15 cellular contexts compared by ENCODE assay signal in the genomic region with DNA sequence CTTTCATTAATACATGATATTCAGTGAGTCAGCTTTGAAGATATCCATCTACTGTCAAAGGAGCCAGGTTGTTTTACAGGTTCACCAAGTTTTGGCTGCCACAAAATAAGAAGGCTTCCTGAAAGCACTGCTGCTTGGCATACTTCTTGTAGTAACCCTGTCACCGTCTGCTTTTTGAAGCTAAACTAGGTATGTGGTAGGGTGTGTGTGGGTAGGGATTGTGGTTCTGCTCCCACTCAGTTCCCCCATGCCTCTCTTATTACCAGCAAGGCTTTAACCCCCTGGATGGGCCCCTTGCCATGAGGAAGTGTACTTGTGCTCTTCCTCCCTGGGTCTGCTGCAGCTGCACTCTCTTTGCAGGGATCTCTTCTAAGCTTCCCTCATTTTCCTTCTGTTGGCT.
A peak's percentile ranks its signal among the peaks of the same experiment; 100 is the strongest.
DNase-seq lines count a peak whose midpoint lies in the region; ATAC-seq, FAIRE-seq and TF ChIP-seq lines count a peak whose summit lies in the region.
"Had no signal": no experiment of that assay in that cellular context is flagged by ENCODE, and none has a peak within 500 bp of the region (broad histone marks: within the 10 kb centered on the region; RNA-seq: fewer than 3 reads in every experiment).

No MANE protein-coding gene starts in this region.

- H3K9ac ChIP-seq in H1 (replicated peaks in 1 of 4; ENCODE audit: extremely low read depth in 1 of 4, low read depth in 3 of 4, low read length in 3 of 4) (no peak overlapping the region), trophoblast cell (ENCODE audit: low read length) (no peak overlapping the region)

- H3K4me2 ChIP-seq in GM23338 = no peak overlapping the region
- no peak overlapping the region; a peak in 1 of 4 replicates for H3K4me2 ChIP-seq in H1 (ENCODE audit: insufficient read depth in 1 of 2, low read depth in 2 of 2, low read length in 2 of 2)
- peak overlapping the region; percentile 17 for H3K4me2 ChIP-seq in trophoblast cell (ENCODE audit: low read length)

- no peaks in the 10 kb centered on the region for H3K9me2 ChIP-seq in GM23338 (ENCODE audit: insufficient read depth)

- no peak overlapping the region for H3K23ac ChIP-seq in H1 (ENCODE audit: insufficient read length)
- no peak overlapping the region for H3K23ac ChIP-seq in trophoblast cell (ENCODE audit: low read length)

- H2BK15ac ChIP-seq in H1 (ENCODE audit: low read length) = no peak overlapping the region

- H3K79me2 ChIP-seq in GM23338 (replicated peaks; ENCODE audit: insufficient read depth) (no peaks in the 10 kb centered on the region), H1 (ENCODE audit: control insufficient read depth in 1 of 2, insufficient read depth in 2 of 2, low read length in 2 of 2) (no peaks in the 10 kb centered on the region), trophoblast cell (ENCODE audit: control insufficient read depth, insufficient read depth, low read length, poor library complexity) (no peaks in the 10 kb centered on the region)

- no peak overlapping the region for H4K12ac ChIP-seq in trophoblast cell (ENCODE audit: low read depth, low read length)

- H2BK12ac ChIP-seq in H1 (ENCODE audit: low read depth, low read length) (no peak overlapping the region), trophoblast cell (ENCODE audit: low read length) (no peak overlapping the region)

- peaks cover 8% of the 10 kb centered on the region; the same call in 2 of the 3 replicates for H3K4me1 Mint-ChIP-seq in GM23338
- H3K4me1 Mint-ChIP-seq: natural killer cell had no signal

- in situ Hi-C loops in GM13976 (cut with MboI; ENCODE audit: low sequenced_read_pairs, unreplicated experiment) = no loop called here

- H4K5ac ChIP-seq in H1 (ENCODE audit: insufficient read length, low read depth, low read length) = no peak overlapping the region

- H3K36me3 ChIP-seq in GM23338 (ENCODE audit: insufficient read depth) = no peaks in the 10 kb centered on the region
- H3K36me3 ChIP-seq in H1 (ENCODE audit: control insufficient read depth in 2 of 4, insufficient read depth in 4 of 4, low read length in 3 of 4) = no peaks in the 10 kb centered on the region
- H3K36me3 ChIP-seq in trophoblast cell (ENCODE audit: control insufficient read depth in 1 of 2, insufficient read depth in 2 of 2, low read length in 2 of 2) = no peaks in the 10 kb centered on the region
- H3K36me3 ChIP-seq: heart right ventricle had no signal

- H4K8ac ChIP-seq in H1 (ENCODE audit: extremely low read depth, insufficient read depth, low read length) = no peak overlapping the region
- no peak overlapping the region for H4K8ac ChIP-seq in trophoblast cell (ENCODE audit: low read depth, low read length)

- ATAC-seq in GM23338 = peak; percentile 46; the same call in 2 of the 3 replicates
- no peak for ATAC-seq in HG03460 (IDR thresholded peaks at IDR 0.05; ENCODE audit: unreplicated experiment)
- no peak for ATAC-seq in GM18867 (IDR thresholded peaks at IDR 0.05; ENCODE audit: unreplicated experiment)
- ATAC-seq: heart right ventricle, natural killer cell had no signal

- H4K91ac ChIP-seq in H1 (replicated peaks; ENCODE audit: insufficient read length, low read length) (no peak overlapping the region), trophoblast cell (ENCODE audit: low read depth, low read length) (no peak overlapping the region)

- no peak for FAIRE-seq in H1 (lab: Jason Lieb, UNC)

- H3K9me3 ChIP-seq in H1 (ENCODE audit: insufficient read depth in 2 of 2, low read depth in 1 of 2, low read length in 1 of 2) = no peaks in the 10 kb centered on the region
- H3K9me3 ChIP-seq in trophoblast cell (ENCODE audit: insufficient read depth, low read depth, low read length) = no peaks in the 10 kb centered on the region

- H3K79me1 ChIP-seq in H1 (ENCODE audit: low read depth, low read length) (no peaks in the 10 kb centered on the region), trophoblast cell (ENCODE audit: low read length) (no peaks in the 10 kb centered on the region)

- H2AK5ac ChIP-seq in H1 (ENCODE audit: low read depth, low read length) (no peak overlapping the region), trophoblast cell (ENCODE audit: low read length) (no peak overlapping the region)

- H2BK120ac ChIP-seq in H1 (replicated peaks; ENCODE audit: low read depth, low read length) (no peak overlapping the region), trophoblast cell (ENCODE audit: insufficient read depth, low read length, poor library complexity) (no peak overlapping the region)

- POLR2A ChIA-PET in H1 (lab: Charles Lee; ENCODE audit: partially characterized antibody) = no interaction called here

- no peak overlapping the region for H3K56ac ChIP-seq in H1 (replicated peaks; ENCODE audit: insufficient read length, low read depth, low read length)

- TF ChIP-seq RAD21 in H1 (IDR thresholded peaks at IDR 0.05 in 1 of 2, conservative IDR thresholded peaks at IDR 0.05 in 1 of 2; ENCODE audit: low read depth in 2 of 2, low read length in 2 of 2) = no peak

- H3F3A ChIP-seq in GM23338 (replicated peaks; ENCODE audit: low read depth) = no peaks in the 10 kb centered on the region

- DNase-seq in GM23338 (ENCODE audit: low spot score) (peak; percentile 11), NCI-H446 (lab: John Stamatoyannopoulos, UW) (peak; percentile 48 to 71), H1 (ENCODE audit: low read depth in 1 of 2, low spot score in 2 of 2) (no peak), trophoblast cell (peak; percentile 91 to 98), GM13976 (ENCODE audit: low spot score) (no peak), 8988T (no peak)
- DNase-seq: activated CD4-positive, alpha-beta T cell treated with anti-CD3 and anti-CD28 coated beads for 48 hours; activated naive CD4-positive, alpha-beta T cell treated with Interleukin-2 at 50 U/mL for 16 hours; heart right ventricle; natural killer cell; NCI-H1694 treated with DMSO at 0.1 percent for 48 hours; RPMI8226 had no signal

- H2BK20ac ChIP-seq in H1 (ENCODE audit: low read length) = no peak overlapping the region

- no peak overlapping the region for H2BK5ac ChIP-seq in H1 (ENCODE audit: low read depth, low read length)
- H2BK5ac ChIP-seq in trophoblast cell (ENCODE audit: low read depth, low read length, poor library complexity) = no peak overlapping the region

- H3K14ac ChIP-seq in H1 (ENCODE audit: insufficient read length) (no peak overlapping the region), trophoblast cell (ENCODE audit: low read length) (no peak overlapping the region)

- 50% methylated on average over 1 of the region's 1 CpG; no CpG with 5 or more reads in 1 of the 2 experiments for WGBS in H1 (ENCODE audit: extremely low coverage in 1 of 2, insufficient coverage in 1 of 2, insufficient read length in 1 of 2, insufficient replicate concordance in 2 of 2, low coverage in 1 of 2, low lambda C conversion rate in 2 of 2, missing lambda C conversion rate in 1 of 2), 2 experiments
- WGBS in trophoblast cell (ENCODE audit: extremely low coverage, insufficient coverage, insufficient read length) = no CpG with 5 or more reads among the region's 1 CpG

- peaks cover 4% of the 10 kb centered on the region; the same call in 2 of the 3 replicates for H3K9me3 Mint-ChIP-seq in GM23338
- H3K9me3 Mint-ChIP-seq: dendritic cell treated with granulocyte-macrophage colony-stimulating factor and Interleukin-4, amounts not matched to agents 40 ng/mL and 50 ng/mL, for 4 days had no signal

- no peaks in the 10 kb centered on the region for H3K27me3 Mint-ChIP-seq in GM23338 (ENCODE audit: insufficient read depth, low read depth, poor library complexity)
- H3K27me3 Mint-ChIP-seq: dendritic cell treated with granulocyte-macrophage colony-stimulating factor and Interleukin-4, amounts not matched to agents 40 ng/mL and 50 ng/mL, for 4 days had no signal

- no peak for TF ChIP-seq POLR2A in H1 (IDR thresholded peaks at IDR 0.05; ENCODE audit: control extremely low read depth in 1 of 2, low read depth in 2 of 2, low read length in 2 of 2)

- no peaks in the 10 kb centered on the region for H3K23me2 ChIP-seq in H1 (ENCODE audit: low read depth, low read length)

- no peak overlapping the region for H3K4ac ChIP-seq in H1 (replicated peaks; ENCODE audit: insufficient read length, low read depth, low read length)
- H3K4ac ChIP-seq in trophoblast cell (ENCODE audit: low read depth, low read length) = no peak overlapping the region

- H3K27me3 ChIP-seq in GM23338 (ENCODE audit: insufficient read depth) (no peaks in the 10 kb centered on the region), H1 (replicated peaks in 1 of 4; ENCODE audit: control insufficient read depth in 3 of 4, extremely low read depth in 1 of 4, insufficient read depth in 3 of 4, low read length in 3 of 4) (no peaks in the 10 kb centered on the region), trophoblast cell (ENCODE audit: insufficient read depth, low read length) (no peaks in the 10 kb centered on the region)
- H3K27me3 ChIP-seq: heart right ventricle had no signal

- no peak overlapping the region for H3K18ac ChIP-seq in H1 (ENCODE audit: extremely low read depth, low read length)
- H3K18ac ChIP-seq in trophoblast cell (ENCODE audit: low read length) = no peak overlapping the region

- peaks cover 4% of the 10 kb centered on the region; the same call in 2 of the 3 replicates for H3K36me3 Mint-ChIP-seq in GM23338 (ENCODE audit: low read depth)
- H3K36me3 Mint-ChIP-seq: natural killer cell had no signal

- no peak overlapping the region for H3K27ac ChIP-seq in GM23338 (ENCODE audit: low read depth)
- H3K27ac ChIP-seq in H1 (ENCODE audit: low read depth, low read length) = no peak overlapping the region
- peak overlapping the region; percentile 32 for H3K27ac ChIP-seq in trophoblast cell (ENCODE audit: low read depth, low read length)
- H3K27ac ChIP-seq: heart right ventricle had no signal

- H3K27ac Mint-ChIP-seq in GM23338 = peak overlapping the region; percentile 88; the same call in 1 of the 2 replicates
- H3K27ac Mint-ChIP-seq: dendritic cell treated with granulocyte-macrophage colony-stimulating factor and Interleukin-4, amounts not matched to agents 40 ng/mL and 50 ng/mL, for 4 days; natural killer cell had no signal

- no peaks in the 10 kb centered on the region for H3K4me1 ChIP-seq in GM23338 (ENCODE audit: insufficient read depth)
- peaks cover 0 to 4% (median under 1%) of the 10 kb centered on the region in 4 experiments; a peak in 1 of 7 replicates for H3K4me1 ChIP-seq in H1 (replicated peaks in 1 of 4; ENCODE audit: control insufficient read depth in 3 of 4, insufficient read depth in 4 of 4, low read length in 3 of 4)
- peaks cover 0 to 2% of the 10 kb centered on the region in 2 experiments for H3K4me1 ChIP-seq in trophoblast cell (ENCODE audit: control insufficient read depth in 1 of 2, insufficient read depth in 2 of 2, low read length in 2 of 2)
- H3K4me1 ChIP-seq: heart right ventricle had no signal

- no peak for TF ChIP-seq EP300 in H1 (IDR thresholded peaks at IDR 0.05; ENCODE audit: borderline replicate concordance in 1 of 2, low read depth in 2 of 2, low read length in 2 of 2)

- H2AFZ ChIP-seq in GM23338 = peak overlapping the region; percentile 64
- H2AFZ ChIP-seq in H1 (ENCODE audit: low read length) = peak overlapping the region; percentile 84
- H2AFZ ChIP-seq in trophoblast cell (ENCODE audit: insufficient read depth, low read length, poor library complexity) = no peak overlapping the region

- H3K4me3 Mint-ChIP-seq in GM23338 = no peak overlapping the region
- H3K4me3 Mint-ChIP-seq: dendritic cell treated with granulocyte-macrophage colony-stimulating factor and Interleukin-4, amounts not matched to agents 40 ng/mL and 50 ng/mL, for 4 days; natural killer cell had no signal

- CTCF ChIA-PET in H1 (lab: Charles Lee; ENCODE audit: partially characterized antibody) = interaction anchor here (0.9 kb wide), 1 partner anchor 38 kb away, joined by 3 read pairs; no protein-coding TSS in a partner anchor

- TF ChIP-seq CTCF in GM23338 (conservative IDR thresholded peaks at IDR 0.05; ENCODE audit: low read depth in 2 of 2) = no peak
- no peak for TF ChIP-seq CTCF in H1 (IDR thresholded peaks at IDR 0.05; ENCODE audit: control extremely low read depth in 1 of 3, insufficient read depth in 1 of 3, low read depth in 1 of 3, low read length in 3 of 3)
- no peak for TF ChIP-seq CTCF in GM13976 (IDR thresholded peaks at IDR 0.05; ENCODE audit: borderline replicate concordance, control extremely low read depth, extremely low read depth, insufficient read depth, missing control alignments)

- H4K20me1 ChIP-seq in GM23338 (replicated peaks; ENCODE audit: insufficient read depth) (no peaks in the 10 kb centered on the region), H1 (replicated peaks in 1 of 2; ENCODE audit: control insufficient read depth in 1 of 2, insufficient read depth in 2 of 2, low read length in 2 of 2) (no peaks in the 10 kb centered on the region)

- H3K4me3 ChIP-seq in GM23338 = no peak overlapping the region
- no peak overlapping the region for H3K4me3 ChIP-seq in H1 (ENCODE audit: extremely low read depth in 1 of 4, insufficient read depth in 2 of 4, low read depth in 3 of 4, low read length in 4 of 4)
- H3K4me3 ChIP-seq in trophoblast cell (ENCODE audit: low read depth, low read length) = no peak overlapping the region
- H3K4me3 ChIP-seq: heart right ventricle had no signal

Comparison
In these comparisons a context has a peak if more than half of its experiments do, and no peak if none do; other contexts are left out.
1. DNase-seq: peak in GM23338 (single experiment), NCI-H446 (2 of 2) and trophoblast cell (2 of 2); none in H1 (0 of 2), GM13976 (single experiment) and 8988T (single experiment).